In genomic region chr6:153957409-153957808, GRCh38 we compare ENCODE assay signal across 12 cellular contexts.
A peak's percentile ranks its signal among the peaks of the same experiment; 100 is the strongest.
DNase-seq lines count a peak whose midpoint lies in the region; ATAC-seq and TF ChIP-seq lines count a peak whose summit lies in the region.
"Had no signal": no experiment of that assay in that cellular context is flagged by ENCODE, and none has a peak within 500 bp of the region (broad histone marks: within the 10 kb centered on the region; RNA-seq: fewer than 3 reads in every experiment).

No MANE protein-coding gene starts in this region.

- peak; percentile 70 for DNase-seq in CD1c-positive myeloid dendritic cell (ENCODE audit: extremely low spot score)
- DNase-seq in COLO829 (ENCODE audit: low spot score) = no peak
- DNase-seq in left lung = no peak
- no peak for DNase-seq in LoVo (ENCODE audit: low spot score)
- no peak for DNase-seq in stomach
- DNase-seq: activated B cell treated with CpG ODN at 0.5 μM for 24 hours, NCI-H146, Peyer's patch had no signal

- no peaks in the 10 kb centered on the region for H3K9me3 ChIP-seq in left lung
- no peaks in the 10 kb centered on the region for H3K9me3 ChIP-seq in stomach
- H3K9me3 ChIP-seq: gastroesophageal sphincter, Peyer's patch had no signal

- TF ChIP-seq CTCF in left lung (IDR thresholded peaks at IDR 0.05) (no peak), stomach (IDR thresholded peaks at IDR 0.05) (no peak)

- TF ChIP-seq EP300 in stomach (IDR thresholded peaks at IDR 0.05) = no peak

- intact Hi-C loops in left lung (cut with DNase I) = no loop called here
- intact Hi-C loops in stomach (cut with DNase I; ENCODE audit: low total_unique reads) = no loop called here

- H3K4me1 ChIP-seq in left lung = no peaks in the 10 kb centered on the region
- H3K4me1 ChIP-seq in stomach = no peaks in the 10 kb centered on the region
- H3K4me1 ChIP-seq: gastroesophageal sphincter, Peyer's patch had no signal

- H3K36me3 ChIP-seq in left lung (no peaks in the 10 kb centered on the region), stomach (no peaks in the 10 kb centered on the region)
- H3K36me3 ChIP-seq: gastroesophageal sphincter, Peyer's patch had no signal

- no peak for TF ChIP-seq POLR2A in stomach (IDR thresholded peaks at IDR 0.05)

- peak; percentile 97 for ATAC-seq in GM19397 (IDR thresholded peaks at IDR 0.05; ENCODE audit: unreplicated experiment)
- peak; percentile 95 for ATAC-seq in HG02852 (IDR thresholded peaks at IDR 0.05; ENCODE audit: unreplicated experiment)
- ATAC-seq in HG03521 (IDR thresholded peaks at IDR 0.05; ENCODE audit: unreplicated experiment) = peak; percentile 77
- no peak for ATAC-seq in left lung
- ATAC-seq: gastroesophageal sphincter had no signal

- no peak overlapping the region for H3K27ac ChIP-seq in left lung
- no peak overlapping the region for H3K27ac ChIP-seq in stomach
- H3K27ac ChIP-seq: gastroesophageal sphincter, Peyer's patch had no signal

- WGBS in stomach, 5 donors = 73 to 77% (median 75%) methylated on average over 4 of the region's 4 CpGs

- no peaks in the 10 kb centered on the region for H3K27me3 ChIP-seq in left lung
- no peaks in the 10 kb centered on the region for H3K27me3 ChIP-seq in stomach
- H3K27me3 ChIP-seq: gastroesophageal sphincter, Peyer's patch had no signal

- no peak overlapping the region for H3K4me3 ChIP-seq in left lung
- no peak overlapping the region for H3K4me3 ChIP-seq in stomach
- H3K4me3 ChIP-seq: gastroesophageal sphincter, Peyer's patch had no signal
